1 cellular context compared by ENCODE assay signal in the genomic region with DNA sequence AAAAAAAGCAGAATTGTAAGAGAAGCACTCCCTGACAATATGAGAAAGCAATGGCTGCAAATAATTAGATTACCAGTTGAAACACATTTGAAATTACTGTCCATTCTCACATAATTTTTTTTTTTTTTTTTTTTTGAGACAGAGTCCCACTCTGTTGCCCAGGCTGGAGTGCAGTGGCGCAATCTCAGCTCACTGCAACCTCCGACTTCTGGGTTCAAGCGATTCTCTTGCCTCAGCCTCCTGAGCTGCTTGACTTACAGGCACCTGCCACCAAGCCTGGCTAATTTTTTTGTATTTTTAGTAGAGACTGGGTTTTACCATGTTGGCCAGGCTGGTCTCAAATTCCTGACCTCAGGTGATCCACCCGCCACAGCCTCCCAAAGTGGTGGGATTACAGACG.
TF ChIP-seq lines count a peak whose summit lies in the region.

No MANE protein-coding gene starts in this region.

TF ChIP-seq in HepG2, 621 proteins besides CTCF, POLR2A, EP300 and RAD21:
- peak; percentile 17; the same call in 1 of the 2 replicates for TF ChIP-seq RBFOX2 (IDR thresholded peaks at IDR 0.05; ENCODE audit: low read depth, low read length)
- TF ChIP-seq CEBPG (CRISPR knock-in tag; IDR thresholded peaks at IDR 0.05), result 0 out of 2 replicates have a peak, but pooled peaks have one; percentile 16
- TF ChIP-seq ZNF121 (CRISPR knock-in tag; IDR thresholded peaks at IDR 0.05), result peak; percentile 80
- TF ChIP-seq, protein P1, sequence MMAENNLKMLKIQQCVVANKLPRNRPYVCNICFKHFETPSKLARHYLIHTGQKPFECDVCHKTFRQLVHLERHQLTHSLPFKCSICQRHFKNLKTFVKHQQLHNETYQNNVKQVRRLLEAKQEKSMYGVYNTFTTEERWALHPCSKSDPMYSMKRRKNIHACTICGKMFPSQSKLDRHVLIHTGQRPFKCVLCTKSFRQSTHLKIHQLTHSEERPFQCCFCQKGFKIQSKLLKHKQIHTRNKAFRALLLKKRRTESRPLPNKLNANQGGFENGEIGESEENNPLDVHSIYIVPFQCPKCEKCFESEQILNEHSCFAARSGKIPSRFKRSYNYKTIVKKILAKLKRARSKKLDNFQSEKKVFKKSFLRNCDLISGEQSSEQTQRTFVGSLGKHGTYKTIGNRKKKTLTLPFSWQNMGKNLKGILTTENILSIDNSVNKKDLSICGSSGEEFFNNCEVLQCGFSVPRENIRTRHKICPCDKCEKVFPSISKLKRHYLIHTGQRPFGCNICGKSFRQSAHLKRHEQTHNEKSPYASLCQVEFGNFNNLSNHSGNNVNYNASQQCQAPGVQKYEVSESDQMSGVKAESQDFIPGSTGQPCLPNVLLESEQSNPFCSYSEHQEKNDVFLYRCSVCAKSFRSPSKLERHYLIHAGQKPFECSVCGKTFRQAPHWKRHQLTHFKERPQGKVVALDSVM (CRISPR knock-in tag; IDR thresholded peaks at IDR 0.05), result peak; percentile 80
